In the genomic region with DNA sequence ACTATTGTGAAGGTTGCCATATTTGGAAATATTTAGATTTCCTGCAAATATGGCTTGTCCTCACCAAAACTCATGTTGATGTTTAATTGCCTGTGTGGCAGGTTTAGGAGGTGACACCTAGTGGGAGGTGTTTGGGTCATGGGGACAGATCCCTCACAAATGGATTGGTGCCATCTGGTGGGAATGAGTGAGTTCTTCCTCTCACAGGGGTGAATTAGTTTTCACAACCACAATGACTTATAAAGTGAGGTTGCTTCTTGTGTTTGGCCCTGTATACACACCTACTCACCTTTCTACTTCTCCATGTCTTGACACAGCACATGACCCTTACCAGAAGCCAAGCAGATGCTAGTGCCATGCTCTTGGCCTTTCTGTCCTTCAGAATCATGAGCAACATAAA, we compare ENCODE assay signal across 10 cellular contexts. TPM values are rescaled to one million over a fixed set of nuclear protein-coding genes. Genes with fewer than 3 reads are reported as not detected.
DNase-seq lines count a peak whose midpoint lies in the region; ATAC-seq and TF ChIP-seq lines count a peak whose summit lies in the region.
"Had no signal": no experiment of that assay in that cellular context is flagged by ENCODE, and none has a peak within 500 bp of the region (broad histone marks: within the 10 kb centered on the region; RNA-seq: fewer than 3 reads in every experiment).

No MANE protein-coding gene starts in this region.

- no peaks in the 10 kb centered on the region for H3K36me3 ChIP-seq in breast epithelium
- H3K36me3 ChIP-seq: BLaER1 treated with 17β-estradiol and CSF1 and Interleukin-3, amounts not matched to agents 10 nM and 100 nM had no signal

- CTCF ChIA-PET in activated CD8-positive, alpha-beta T cell treated with anti-CD3 and anti-CD28 coated beads for 36 hours (lab: Charles Lee) = interaction anchor here (1.9 kb wide), 1 partner anchor 10 kb away, joined by 17 read pairs; no protein-coding TSS in a partner anchor
- CTCF ChIA-PET in activated CD8-positive, alpha-beta T cell treated with anti-CD3 and anti-CD28 coated beads, Interleukin-2, amount 10 ng/mL, durations not matched to agents 7 days and 5 days (lab: Charles Lee) = interaction anchor here (1.0 to 1.2 kb wide), 2 partner anchors 9 to 228 kb away, joined by 3 to 7 read pairs; no protein-coding TSS in a partner anchor

- intact Hi-C loops in activated CD8-positive, alpha-beta T cell treated with anti-CD3 and anti-CD28 coated beads for 36 hours (cut with micrococcal nuclease) = loop anchor here (10.0 kb wide), 1 partner anchor 231 kb away; no protein-coding TSS in a partner anchor
- intact Hi-C loops in breast epithelium (cut with DNase I; ENCODE audit: low total_unique reads) = no loop called here

- no peaks in the 10 kb centered on the region for H3K9me3 Mint-ChIP-seq in activated CD8-positive, alpha-beta T cell treated with anti-CD3 and anti-CD28 coated beads for 36 hours
- H3K9me3 Mint-ChIP-seq in activated CD8-positive, alpha-beta T cell treated with anti-CD3 and anti-CD28 coated beads, Interleukin-2, amount 10 ng/mL, durations not matched to agents 7 days and 5 days (ENCODE audit: insufficient read depth) = no peaks in the 10 kb centered on the region
- no peaks in the 10 kb centered on the region for H3K9me3 Mint-ChIP-seq in H9
- H3K9me3 Mint-ChIP-seq: nephron progenitor cell had no signal

- H3K36me3 Mint-ChIP-seq in activated CD8-positive, alpha-beta T cell treated with anti-CD3 and anti-CD28 coated beads for 36 hours (ENCODE audit: low read depth) = no peaks in the 10 kb centered on the region
- no peaks in the 10 kb centered on the region for H3K36me3 Mint-ChIP-seq in activated CD8-positive, alpha-beta T cell treated with anti-CD3 and anti-CD28 coated beads, Interleukin-2, amount 10 ng/mL, durations not matched to agents 7 days and 5 days (ENCODE audit: low read depth)
- no peaks in the 10 kb centered on the region for H3K36me3 Mint-ChIP-seq in H9 (ENCODE audit: insufficient read depth in 1 of 3, low read depth in 3 of 3)

- H3K27ac ChIP-seq in H9 (ENCODE audit: insufficient read length, low read depth, low read length) = no peak overlapping the region
- no peak overlapping the region for H3K27ac ChIP-seq in breast epithelium
- H3K27ac ChIP-seq: BLaER1 treated with 17β-estradiol and CSF1 and Interleukin-3, amounts not matched to agents 10 nM and 100 nM had no signal

- H3K14ac ChIP-seq in H9 (ENCODE audit: insufficient read depth, low read length) = no peak overlapping the region

- TF ChIP-seq POLR2A in breast epithelium (IDR thresholded peaks at IDR 0.05) = no peak

- no peak overlapping the region for H2BK5ac ChIP-seq in H9 (ENCODE audit: insufficient read length, low read length)

- no peak overlapping the region for H4K91ac ChIP-seq in H9 (ENCODE audit: insufficient read length, low read depth, low read length)

- no peak overlapping the region for H3T11ph ChIP-seq in H9 (ENCODE audit: low read length)

- POLR2A ChIA-PET in activated CD8-positive, alpha-beta T cell treated with anti-CD3 and anti-CD28 coated beads for 36 hours (lab: Charles Lee) = no interaction called here
- POLR2A ChIA-PET in activated CD8-positive, alpha-beta T cell treated with anti-CD3 and anti-CD28 coated beads, Interleukin-2, amount 10 ng/mL, durations not matched to agents 7 days and 5 days (lab: Charles Lee) = no interaction called here

- H2AK5ac ChIP-seq in H9 (ENCODE audit: insufficient read length, low read length) = no peak overlapping the region

- no peak overlapping the region for H3K4me3 ChIP-seq in retinal pigment epithelial cell (ENCODE audit: low read length)
- H3K4me3 ChIP-seq in breast epithelium = no peak overlapping the region
- H3K4me3 ChIP-seq: BLaER1 treated with 17β-estradiol and CSF1 and Interleukin-3, amounts not matched to agents 10 nM and 100 nM had no signal

- no peak overlapping the region for H4K5ac ChIP-seq in H9 (ENCODE audit: insufficient read length, low read depth, low read length)

- no peak for TF ChIP-seq CTCF in activated CD8-positive, alpha-beta T cell treated with anti-CD3 and anti-CD28 coated beads for 36 hours (IDR thresholded peaks at IDR 0.05)
- peak; percentile 58; the same call in 2 of the 3 replicates for TF ChIP-seq CTCF in H9 (conservative IDR thresholded peaks at IDR 0.05)
- TF ChIP-seq CTCF in retinal pigment epithelial cell (conservative IDR thresholded peaks at IDR 0.05; ENCODE audit: low read depth, low read length) = peak; percentile 12
- no peak for TF ChIP-seq CTCF in breast epithelium (IDR thresholded peaks at IDR 0.05)

- H2BK20ac ChIP-seq in H9 (ENCODE audit: low read depth, low read length, poor library complexity, severe bottlenecking) = no peak overlapping the region

- H2AFZ ChIP-seq in H9 (ENCODE audit: low read length) = no peak overlapping the region

- H3K4me1 ChIP-seq in H9 (ENCODE audit: insufficient read depth, low read length) (no peaks in the 10 kb centered on the region), breast epithelium (no peaks in the 10 kb centered on the region)

- H3K18ac ChIP-seq in H9 (ENCODE audit: insufficient read length, low read depth, low read length) = no peak overlapping the region

- H3K23me2 ChIP-seq in H9 (ENCODE audit: insufficient read length, low read depth, low read length, poor library complexity, severe bottlenecking) = no peaks in the 10 kb centered on the region

- no peaks in the 10 kb centered on the region for H3K4me1 Mint-ChIP-seq in activated CD8-positive, alpha-beta T cell treated with anti-CD3 and anti-CD28 coated beads for 36 hours (ENCODE audit: low read depth)
- H3K4me1 Mint-ChIP-seq in activated CD8-positive, alpha-beta T cell treated with anti-CD3 and anti-CD28 coated beads, Interleukin-2, amount 10 ng/mL, durations not matched to agents 7 days and 5 days (ENCODE audit: low read depth) = no peaks in the 10 kb centered on the region
- H3K4me1 Mint-ChIP-seq in H9 = 0 out of 4 replicates have a peak, but pooled peaks cover 0 to 2% of the 10 kb centered on the region in 2 experiments
- H3K4me1 Mint-ChIP-seq: nephron progenitor cell had no signal

- no peak overlapping the region for H2BK12ac ChIP-seq in H9 (ENCODE audit: insufficient read length, low read depth, low read length)

- H2BK15ac ChIP-seq in H9 (ENCODE audit: low read depth, low read length) = no peak overlapping the region

- no peak overlapping the region for H3K4me2 ChIP-seq in H9 (ENCODE audit: insufficient read depth, insufficient read length, low read length)
- H3K4me2 ChIP-seq: BLaER1 treated with 17β-estradiol and CSF1 and Interleukin-3, amounts not matched to agents 10 nM and 100 nM had no signal

- H3K27me3 Mint-ChIP-seq in activated CD8-positive, alpha-beta T cell treated with anti-CD3 and anti-CD28 coated beads for 36 hours = no peaks in the 10 kb centered on the region
- H3K27me3 Mint-ChIP-seq in activated CD8-positive, alpha-beta T cell treated with anti-CD3 and anti-CD28 coated beads, Interleukin-2, amount 10 ng/mL, durations not matched to agents 7 days and 5 days (ENCODE audit: low read depth) = peaks cover 3% of the 10 kb centered on the region
- H3K27me3 Mint-ChIP-seq in H9 (ENCODE audit: low read depth) = peaks cover 2% of the 10 kb centered on the region; the same call in 1 of the 2 replicates

- H3K23ac ChIP-seq in H9 (ENCODE audit: insufficient read length, low read depth, low read length) = no peak overlapping the region

- H3K79me1 ChIP-seq in H9 (ENCODE audit: insufficient read depth, low read depth, low read length, poor library complexity, severe bottlenecking) = no peaks in the 10 kb centered on the region

- H3K4me3 Mint-ChIP-seq in activated CD8-positive, alpha-beta T cell treated with anti-CD3 and anti-CD28 coated beads for 36 hours = no peak overlapping the region
- H3K4me3 Mint-ChIP-seq in activated CD8-positive, alpha-beta T cell treated with anti-CD3 and anti-CD28 coated beads, Interleukin-2, amount 10 ng/mL, durations not matched to agents 7 days and 5 days = no peak overlapping the region
- no peak overlapping the region for H3K4me3 Mint-ChIP-seq in H9
- H3K4me3 Mint-ChIP-seq: nephron progenitor cell had no signal

- no peak overlapping the region for H4K8ac ChIP-seq in H9 (replicated peaks; ENCODE audit: insufficient read length, low read depth, low read length)

- no peak overlapping the region for H3K9ac ChIP-seq in H9 (ENCODE audit: extremely low read depth, insufficient read length, low read length)
- H3K9ac ChIP-seq: BLaER1 treated with 17β-estradiol and CSF1 and Interleukin-3, amounts not matched to agents 10 nM and 100 nM had no signal

- ATAC-seq in activated CD8-positive, alpha-beta T cell treated with anti-CD3 and anti-CD28 coated beads for 36 hours = peak; percentile 68
- ATAC-seq in activated CD8-positive, alpha-beta T cell treated with anti-CD3 and anti-CD28 coated beads, Interleukin-2, amount 10 ng/mL, durations not matched to agents 7 days and 5 days = no peak

- no peaks in the 10 kb centered on the region for H4K20me1 ChIP-seq in H9 (ENCODE audit: control insufficient read depth, insufficient read depth, insufficient read length)
- H4K20me1 ChIP-seq: BLaER1 treated with 17β-estradiol and CSF1 and Interleukin-3, amounts not matched to agents 10 nM and 100 nM had no signal

- no peaks in the 10 kb centered on the region for H3K9me3 ChIP-seq in H9 (ENCODE audit: control insufficient read depth, low read depth, low read length)
- H3K9me3 ChIP-seq in breast epithelium = peaks cover 0 to 12% of the 10 kb centered on the region in 2 donors
- H3K9me3 ChIP-seq: BLaER1 treated with 17β-estradiol and CSF1 and Interleukin-3, amounts not matched to agents 10 nM and 100 nM had no signal

- H3K56ac ChIP-seq in H9 (ENCODE audit: insufficient read length, low read depth, low read length) = no peak overlapping the region

- no peak overlapping the region for H2BK120ac ChIP-seq in H9 (ENCODE audit: low read depth, low read length, poor library complexity, severe bottlenecking)

- peak; percentile 23 for DNase-seq in activated CD8-positive, alpha-beta T cell treated with anti-CD3 and anti-CD28 coated beads for 36 hours
- DNase-seq in activated CD8-positive, alpha-beta T cell treated with anti-CD3 and anti-CD28 coated beads, Interleukin-2, amount 10 ng/mL, durations not matched to agents 7 days and 5 days = no peak
- DNase-seq in H9 (peak; percentile 38), NCI-H460 (ENCODE audit: extremely low read depth, low read depth) (peak; percentile 6), retinal pigment epithelial cell (ENCODE audit: low read depth) (no peak), EL (no peak), breast epithelium (ENCODE audit: low spot score in 2 of 2) (no peak)
- DNase-seq in stimulated activated CD4-positive, alpha-beta T cell treated with anti-CD3 and anti-CD28 coated beads, Interleukin-4, amount 100 ng/mL, for 4 hours = no peak
- DNase-seq: nephron progenitor cell had no signal

- H3K79me2 ChIP-seq in H9 (ENCODE audit: insufficient read depth, low read length) = no peaks in the 10 kb centered on the region

- H3K4ac ChIP-seq in H9 (ENCODE audit: low read depth, low read length) = no peak overlapping the region

- H3K27ac Mint-ChIP-seq in activated CD8-positive, alpha-beta T cell treated with anti-CD3 and anti-CD28 coated beads for 36 hours = no peak overlapping the region
- H3K27ac Mint-ChIP-seq in activated CD8-positive, alpha-beta T cell treated with anti-CD3 and anti-CD28 coated beads, Interleukin-2, amount 10 ng/mL, durations not matched to agents 7 days and 5 days = no peak overlapping the region
- H3K27ac Mint-ChIP-seq in H9 = no peak overlapping the region
- H3K27ac Mint-ChIP-seq: nephron progenitor cell had no signal

- H3K27me3 ChIP-seq in H9 (ENCODE audit: insufficient read depth, low read length) (no peaks in the 10 kb centered on the region), breast epithelium (no peaks in the 10 kb centered on the region)
- H3K27me3 ChIP-seq: BLaER1 treated with 17β-estradiol and CSF1 and Interleukin-3, amounts not matched to agents 10 nM and 100 nM had no signal

RNA-seq across cellular contexts. Expression of a gene that starts 41.1 kb away (rescaled TPM):
- 10 to 100 TPM; 23.4 to 24.1 TPM for total RNA-seq in activated CD8-positive, alpha-beta T cell treated with anti-CD3 and anti-CD28 coated beads for 36 hours
- total RNA-seq in activated CD8-positive, alpha-beta T cell treated with anti-CD3 and anti-CD28 coated beads, Interleukin-2, amount 10 ng/mL, durations not matched to agents 7 days and 5 days = 10 to 100 TPM; 14.7 to 15.6 TPM
- 21.6 and 23.0 TPM in 2 replicates for total RNA-seq in H9 (2021)
- total RNA-seq in NCI-H460 (2014; rRNA removed; shearing (Covaris generic)) = 29.8 and 30.9 TPM in 2 replicates
- 52.7 and 55.7 TPM in 2 replicates for polyA plus RNA-seq in NCI-H460 (2014; cell fraction: nucleus; rRNA removed)
- 10 to 100 TPM; 20.6 to 41.6 (median 23.9) TPM for total RNA-seq in breast epithelium

Comparison
In these comparisons a context has a peak if more than half of its experiments do, and no peak if none do; other contexts are left out.
1. DNase-seq: peak in activated CD8-positive, alpha-beta T cell treated with anti-CD3 and anti-CD28 coated beads for 36 hours (single experiment), H9 (single experiment) and NCI-H460 (single experiment); none in activated CD8-positive, alpha-beta T cell treated with anti-CD3 and anti-CD28 coated beads, Interleukin-2, amount 10 ng/mL, durations not matched to agents 7 days and 5 days (single experiment), retinal pigment epithelial cell (single experiment), EL (single experiment), stimulated activated CD4-positive, alpha-beta T cell treated with anti-CD3 and anti-CD28 coated beads, Interleukin-4, amount 100 ng/mL, for 4 hours (0 of 2) and breast epithelium (0 of 2).
2. CTCF ChIP-seq: peak in H9 (single experiment) and retinal pigment epithelial cell (single experiment); none in activated CD8-positive, alpha-beta T cell treated with anti-CD3 and anti-CD28 coated beads for 36 hours (single experiment) and breast epithelium (0 of 3).